In the genomic region with DNA sequence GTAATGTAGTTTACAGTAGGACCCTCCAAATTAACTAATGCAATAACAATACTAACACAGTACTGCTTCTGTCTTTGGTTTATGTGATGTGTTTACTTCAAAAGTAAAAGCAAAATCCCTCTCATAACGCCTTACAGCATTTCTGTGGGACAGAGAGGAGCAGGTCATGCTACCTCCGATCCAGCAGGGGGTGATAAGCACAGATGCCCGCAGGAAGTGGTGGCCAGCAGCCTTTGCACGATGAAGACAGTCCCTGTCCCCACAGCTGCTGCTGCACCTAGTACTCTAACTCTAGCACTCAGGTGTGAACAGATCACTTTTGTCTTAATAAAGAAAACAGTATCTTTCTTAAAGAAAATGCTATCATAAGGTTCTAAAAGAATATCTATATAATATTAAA, we compare ENCODE assay signal across 17 cellular contexts. TPM values are rescaled to one million over a fixed set of nuclear protein-coding genes. Genes with fewer than 3 reads are reported as not detected.
DNase-seq lines count a peak whose midpoint lies in the region; ATAC-seq and TF ChIP-seq lines count a peak whose summit lies in the region.
"Had no signal": no experiment of that assay in that cellular context is flagged by ENCODE, and none has a peak within 500 bp of the region (broad histone marks: within the 10 kb centered on the region; RNA-seq: fewer than 3 reads in every experiment).

No MANE protein-coding gene starts in this region.

- no peak for ATAC-seq in stimulated activated naive B cell treated with anti-CD40 and anti-IgM and Interleukin-4, amounts not matched to agents 10 μg/mL and 1 μg/mL and 100 μg/mL, for 72 hours (replicated peaks)
- ATAC-seq in GM18873 (IDR thresholded peaks at IDR 0.05; ENCODE audit: low FRiP score, unreplicated experiment), result no peak
- ATAC-seq: esophagus mucosa, heart right ventricle had no signal

- no peaks in the 10 kb centered on the region for H3K9me3 Mint-ChIP-seq in activated naive CD4-positive, alpha-beta T cell treated with anti-CD3 and anti-CD28 coated beads for 36 hours
- H3K9me3 Mint-ChIP-seq in endodermal cell, result peaks cover 4% of the 10 kb centered on the region
- H3K9me3 Mint-ChIP-seq in stimulated activated naive B cell treated with anti-CD40 and anti-IgM and Interleukin-4, amounts not matched to agents 10 μg/mL and 1 μg/mL and 100 μg/mL, for 72 hours, result no peaks in the 10 kb centered on the region

- H3K27me3 Mint-ChIP-seq in activated naive CD4-positive, alpha-beta T cell treated with anti-CD3 and anti-CD28 coated beads for 36 hours (ENCODE audit: low read depth), result no peaks in the 10 kb centered on the region
- no peaks in the 10 kb centered on the region for H3K27me3 Mint-ChIP-seq in endodermal cell (ENCODE audit: insufficient read depth)
- no peaks in the 10 kb centered on the region for H3K27me3 Mint-ChIP-seq in stimulated activated naive B cell treated with anti-CD40 and anti-IgM and Interleukin-4, amounts not matched to agents 10 μg/mL and 1 μg/mL and 100 μg/mL, for 72 hours

- H3K4me1 ChIP-seq in endodermal cell (ENCODE audit: control insufficient read depth, insufficient read depth, low read length), result no peaks in the 10 kb centered on the region
- H3K4me1 ChIP-seq in stomach smooth muscle (ENCODE audit: control insufficient read depth, insufficient read depth, low read length), result peaks cover 12% of the 10 kb centered on the region
- H3K4me1 ChIP-seq in left ventricle myocardium inferior, result peaks cover 17% of the 10 kb centered on the region
- H3K4me1 ChIP-seq: suprapubic skin had no signal

- no peak overlapping the region for H3K4me3 Mint-ChIP-seq in activated naive CD4-positive, alpha-beta T cell treated with anti-CD3 and anti-CD28 coated beads for 36 hours
- no peak overlapping the region for H3K4me3 Mint-ChIP-seq in endodermal cell
- H3K4me3 Mint-ChIP-seq in stimulated activated naive B cell treated with anti-CD40 and anti-IgM and Interleukin-4, amounts not matched to agents 10 μg/mL and 1 μg/mL and 100 μg/mL, for 72 hours, result no peak overlapping the region

- H3K4me1 Mint-ChIP-seq in activated naive CD4-positive, alpha-beta T cell treated with anti-CD3 and anti-CD28 coated beads for 36 hours (ENCODE audit: low read depth), result peaks cover 14% of the 10 kb centered on the region
- peaks cover 15% of the 10 kb centered on the region for H3K4me1 Mint-ChIP-seq in endodermal cell
- H3K4me1 Mint-ChIP-seq in stimulated activated naive B cell treated with anti-CD40 and anti-IgM and Interleukin-4, amounts not matched to agents 10 μg/mL and 1 μg/mL and 100 μg/mL, for 72 hours, result peaks cover 0 to 3% of the 10 kb centered on the region in 2 donors

- no peaks in the 10 kb centered on the region for H3K36me3 Mint-ChIP-seq in activated naive CD4-positive, alpha-beta T cell treated with anti-CD3 and anti-CD28 coated beads for 36 hours (ENCODE audit: low read depth)
- H3K36me3 Mint-ChIP-seq in endodermal cell (ENCODE audit: low read depth), result peaks cover 41% of the 10 kb centered on the region
- H3K36me3 Mint-ChIP-seq in stimulated activated naive B cell treated with anti-CD40 and anti-IgM and Interleukin-4, amounts not matched to agents 10 μg/mL and 1 μg/mL and 100 μg/mL, for 72 hours, result peaks cover 6% of the 10 kb centered on the region in 2 donors

- H3K27me3 ChIP-seq in endodermal cell (ENCODE audit: control insufficient read depth, insufficient read depth, low read length, poor library complexity, severe bottlenecking) (no peaks in the 10 kb centered on the region), stomach smooth muscle (ENCODE audit: control insufficient read depth in 1 of 2, insufficient read depth in 2 of 2, low read length in 2 of 2) (no peaks in the 10 kb centered on the region), left ventricle myocardium inferior (ENCODE audit: low read depth) (no peaks in the 10 kb centered on the region)
- H3K27me3 ChIP-seq: heart right ventricle, MG63, ovary, suprapubic skin had no signal

- H3K27ac Mint-ChIP-seq in activated naive CD4-positive, alpha-beta T cell treated with anti-CD3 and anti-CD28 coated beads for 36 hours, result no peak overlapping the region
- no peak overlapping the region for H3K27ac Mint-ChIP-seq in endodermal cell
- H3K27ac Mint-ChIP-seq in stimulated activated naive B cell treated with anti-CD40 and anti-IgM and Interleukin-4, amounts not matched to agents 10 μg/mL and 1 μg/mL and 100 μg/mL, for 72 hours, result no peak overlapping the region

- CTCF ChIA-PET in activated naive CD4-positive, alpha-beta T cell treated with anti-CD3 and anti-CD28 coated beads for 36 hours (lab: Charles Lee), result no interaction called here

- H3K9me3 ChIP-seq in endodermal cell (ENCODE audit: control insufficient read depth, low read length) (peaks cover 26% of the 10 kb centered on the region), stomach smooth muscle (ENCODE audit: control insufficient read depth in 2 of 2, low read length in 2 of 2) (no peaks in the 10 kb centered on the region), left ventricle myocardium inferior (replicated peaks) (no peaks in the 10 kb centered on the region)
- H3K9me3 ChIP-seq: heart right ventricle, MG63, ovary, suprapubic skin had no signal

- TF ChIP-seq CTCF in endodermal cell (conservative IDR thresholded peaks at IDR 0.05) (peak; percentile 53), left ventricle myocardium inferior (IDR thresholded peaks at IDR 0.05; ENCODE audit: borderline replicate concordance) (no peak)

- H3K27ac ChIP-seq in endodermal cell (ENCODE audit: low read depth, low read length) (no peak overlapping the region), stomach smooth muscle (ENCODE audit: low read length) (peak overlapping the region; percentile 37), left ventricle myocardium inferior (replicated peaks) (no peak overlapping the region)
- H3K27ac ChIP-seq: ovary, suprapubic skin had no signal

- no peak overlapping the region for H3K4me3 ChIP-seq in endodermal cell (ENCODE audit: low read length)
- no peak overlapping the region for H3K4me3 ChIP-seq in stomach smooth muscle (ENCODE audit: low read length in 2 of 2)
- H3K4me3 ChIP-seq in left ventricle myocardium inferior, result no peak overlapping the region
- H3K4me3 ChIP-seq: heart right ventricle, MG63, ovary, suprapubic skin had no signal

- DNase-seq in activated naive CD4-positive, alpha-beta T cell treated with anti-CD3 and anti-CD28 coated beads for 36 hours, result peak; percentile 12
- DNase-seq in activated naive CD4-positive, alpha-beta T cell treated with Interleukin-2 at 50 U/mL for 16 hours, result no peak
- DNase-seq in NAMALWA (ENCODE audit: low spot score), result peak; percentile 10
- no peak for DNase-seq in endodermal cell
- no peak for DNase-seq in stimulated activated naive B cell treated with anti-CD40 and anti-IgM and Interleukin-4, amounts not matched to agents 10 μg/mL and 1 μg/mL and 100 μg/mL, for 72 hours
- no peak for DNase-seq in left ventricle myocardium inferior
- DNase-seq: activated CD4-positive, alpha-beta T cell treated with anti-CD3 and anti-CD28 coated beads for 4 hours; activated T-cell treated with anti-CD3 and anti-CD28 coated beads, Interleukin-2, amount 50 U/mL, for 48 hours; amygdala; heart right ventricle; kidney; MG63; ovary had no signal

- intact Hi-C loops in activated naive CD4-positive, alpha-beta T cell treated with anti-CD3 and anti-CD28 coated beads for 36 hours (cut with micrococcal nuclease), result no loop called here
- intact Hi-C loops in left ventricle myocardium inferior (cut with micrococcal nuclease), result no loop called here

- WGBS in endodermal cell (ENCODE audit: insufficient coverage in 1 of 2, insufficient read length in 1 of 2), 2 experiments, result 92 to 100% methylated on average over 1 to 4 of the region's 4 CpGs

- H3K9ac ChIP-seq in endodermal cell (ENCODE audit: extremely low read depth, low read length, poor library complexity, severe bottlenecking), result no peak overlapping the region
- no peak overlapping the region for H3K9ac ChIP-seq in stomach smooth muscle (ENCODE audit: low read length in 2 of 2)

- H3K36me3 ChIP-seq in endodermal cell (ENCODE audit: control insufficient read depth, insufficient read depth, low read length) (peaks cover 29% of the 10 kb centered on the region), stomach smooth muscle (ENCODE audit: control insufficient read depth in 2 of 2, insufficient read depth in 2 of 2, low read length in 2 of 2) (no peaks in the 10 kb centered on the region), left ventricle myocardium inferior (no peaks in the 10 kb centered on the region)
- H3K36me3 ChIP-seq: MG63, ovary, suprapubic skin had no signal

RNA-seq across cellular contexts. Expression of gene ANO10, which starts 38.3 kb away (rescaled TPM):
- total RNA-seq in activated naive CD4-positive, alpha-beta T cell treated with anti-CD3 and anti-CD28 coated beads for 36 hours, result 1 to 10 TPM; 9.3 to 9.7 TPM
- 100 to 1,000 TPM in 1 of 2 donors, 10 to 100 TPM in 1; 83.8 to 112 TPM for total RNA-seq in endodermal cell
- 32.4 TPM for polyA plus RNA-seq in endodermal cell (2013, experiment 1 of 2)
- 33.9 TPM for polyA plus RNA-seq in endodermal cell (2013, experiment 2 of 2)
- 12.6 TPM for total RNA-seq in left ventricle myocardium inferior

Comparison
In these comparisons a context has a peak if more than half of its experiments do, and no peak if none do; other contexts are left out.
1. DNase-seq: peak in activated naive CD4-positive, alpha-beta T cell treated with anti-CD3 and anti-CD28 coated beads for 36 hours (single experiment) and NAMALWA (single experiment); none in activated naive CD4-positive, alpha-beta T cell treated with Interleukin-2 at 50 U/mL for 16 hours (single experiment), endodermal cell (single experiment), stimulated activated naive B cell treated with anti-CD40 and anti-IgM and Interleukin-4, amounts not matched to agents 10 μg/mL and 1 μg/mL and 100 μg/mL, for 72 hours (single experiment) and left ventricle myocardium inferior (single experiment).